Comparison of ENCODE assay signal across 2 cellular contexts in genomic region chr20:40741507-40742106, GRCh38.
A peak's percentile ranks its signal among the peaks of the same experiment; 100 is the strongest.
TF ChIP-seq lines count a peak whose summit lies in the region.

No MANE protein-coding gene starts in this region.

TF ChIP-seq in HEK293, 187 proteins besides CTCF, POLR2A, EP300 and RAD21:
- no peak for TF ChIP-seq PRDM2 (tag by site-specific recombination; IDR thresholded peaks at IDR 0.05; ENCODE audit: borderline replicate concordance)
- TF ChIP-seq ZNF202 (tag by site-specific recombination; IDR thresholded peaks at IDR 0.05; ENCODE audit: borderline replicate concordance): no peak
- TF ChIP-seq ZNF626 (tag by site-specific recombination; IDR thresholded peaks at IDR 0.05): no peak
- no peak for TF ChIP-seq ZNF394 (tag by site-specific recombination; IDR thresholded peaks at IDR 0.05; ENCODE audit: borderline replicate concordance)
- TF ChIP-seq OSR2 (tag by site-specific recombination; IDR thresholded peaks at IDR 0.05): peak; percentile 35; the same call in 1 of the 2 replicates
- peak; percentile 61; the same call in 1 of the 2 replicates for TF ChIP-seq ZBTB17 (tag by site-specific recombination; IDR thresholded peaks at IDR 0.05)
- TF ChIP-seq ZNF654 (tag by site-specific recombination; IDR thresholded peaks at IDR 0.05; ENCODE audit: low read depth): peak; percentile 29; the same call in 1 of the 2 replicates
TF ChIP-seq in HEK293: peak in this region for 3.

TF ChIP-seq in HepG2, 621 proteins besides CTCF, POLR2A, EP300 and RAD21 (continued from another document):
- peak; percentile 12 to 15; a peak in 1 of 4 replicates for TF ChIP-seq MAFK (conservative IDR thresholded peaks at IDR 0.05 in 1 of 2, IDR thresholded peaks at IDR 0.05 in 1 of 2; ENCODE audit: low read length in 2 of 2)
- TF ChIP-seq SMC3 (IDR thresholded peaks at IDR 0.05; ENCODE audit: low read length): peak; percentile 82
- TF ChIP-seq ZNF83 (CRISPR knock-in tag; IDR thresholded peaks at IDR 0.05; ENCODE audit: borderline replicate concordance): 0 out of 2 replicates have a peak, but pooled peaks have one; percentile 17
- no peak for TF ChIP-seq NRL (CRISPR knock-in tag; IDR thresholded peaks at IDR 0.05; ENCODE audit: borderline replicate concordance)
- no peak for TF ChIP-seq RFXANK (CRISPR knock-in tag; IDR thresholded peaks at IDR 0.05)
- no peak for TF ChIP-seq ZNF784 (CRISPR knock-in tag; IDR thresholded peaks at IDR 0.05; ENCODE audit: borderline replicate concordance)
- no peak for TF ChIP-seq ZBTB3 (CRISPR knock-in tag; IDR thresholded peaks at IDR 0.05; ENCODE audit: borderline replicate concordance, low read depth)
- TF ChIP-seq SAFB2 (CRISPR knock-in tag; IDR thresholded peaks at IDR 0.05; ENCODE audit: borderline replicate concordance, low read depth): no peak
- peak; percentile 67 for TF ChIP-seq STAG1 (CRISPR knock-in tag; IDR thresholded peaks at IDR 0.05)
- TF ChIP-seq ZNF766 (CRISPR knock-in tag; IDR thresholded peaks at IDR 0.05; ENCODE audit: borderline replicate concordance): no peak
